ENCODE assay signal across 1 cellular context in the genomic region with DNA sequence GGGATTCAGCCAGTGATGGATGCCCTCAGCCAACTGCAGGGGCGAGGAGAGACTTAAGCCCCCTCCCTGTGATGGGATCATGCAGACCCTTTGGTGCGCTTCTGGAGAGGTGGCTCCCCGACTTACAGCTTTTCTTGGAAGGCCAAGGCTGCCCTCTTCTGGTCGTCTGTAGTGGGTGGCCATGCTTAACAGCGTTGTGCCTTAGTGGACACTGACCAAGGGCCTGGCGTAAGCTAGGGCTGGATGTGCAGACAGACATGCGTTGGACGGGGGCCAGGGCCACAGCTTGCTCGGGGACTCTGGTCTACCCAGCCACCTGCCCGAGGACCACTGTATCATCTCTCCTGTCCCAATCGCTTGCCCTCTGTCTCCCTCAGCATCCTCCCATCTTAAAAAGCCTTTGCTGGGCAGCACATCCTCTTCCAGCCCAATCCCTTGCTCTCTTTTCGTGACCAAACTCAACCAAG.
TF ChIP-seq lines count a peak whose summit lies in the region.

No MANE protein-coding gene starts in this region.

TF ChIP-seq in GM12878, 131 proteins besides CTCF, POLR2A, EP300 and RAD21 (continued from another document):
- TF ChIP-seq PKNOX1 (IDR thresholded peaks at IDR 0.05) (no peak), KDM1A (IDR thresholded peaks at IDR 0.05; ENCODE audit: borderline replicate concordance) (no peak)
